8 cellular contexts compared by ENCODE assay signal in genomic region chr10:61987951-61988379, GRCh38.
DNase-seq lines count a peak whose midpoint lies in the region; ATAC-seq and TF ChIP-seq lines count a peak whose summit lies in the region.

No MANE protein-coding gene starts in this region.

- DNase-seq in CD14-positive monocyte (ENCODE audit: low spot score), result no peak
- DNase-seq in GM19238 (ENCODE audit: insufficient read length, low spot score), result peak; percentile 27
- DNase-seq in activated naive CD4-positive, alpha-beta T cell treated with anti-CD3 and anti-CD28 coated beads for 36 hours, result peak; percentile 64
- peak in 2 of 10 donors; percentile 4 to 16 for DNase-seq in naive thymus-derived CD8-positive, alpha-beta T cell
- no peak for DNase-seq in SW 1271 (lab: John Stamatoyannopoulos, UW)
- DNase-seq in ACHN, result no peak
- DNase-seq in NCI-H1092 treated with DMSO at 0.1 percent for 48 hours (lab: John Stamatoyannopoulos, UW), result no peak

- CTCF ChIA-PET in activated naive CD4-positive, alpha-beta T cell treated with anti-CD3 and anti-CD28 coated beads for 36 hours (lab: Charles Lee), result interaction anchor here (0.5 to 2.6 kb wide), 12 partner anchors 22 to 257 kb away, joined by 3 to 9 read pairs (median 4); partner anchors contain the start of gene ARID5B

- no peak for TF ChIP-seq CTCF in CD14-positive monocyte (IDR thresholded peaks at IDR 0.05)

- intact Hi-C loops in CD14-positive monocyte (cut with micrococcal nuclease), result no loop called here
- intact Hi-C loops in activated naive CD4-positive, alpha-beta T cell treated with anti-CD3 and anti-CD28 coated beads for 36 hours (cut with micrococcal nuclease), result loop anchor here (1.0 kb wide), 10 partner anchors 23 to 1281 kb away; no protein-coding TSS in a partner anchor

- POLR2A ChIA-PET in naive thymus-derived CD8-positive, alpha-beta T cell (lab: Charles Lee), result interaction anchor here (0.6 kb wide), 1 partner anchor 92 kb away, joined by 3 read pairs; no protein-coding TSS in a partner anchor

- peaks cover 37% of the 10 kb centered on the region for H3K4me1 Mint-ChIP-seq in CD14-positive monocyte
- peaks cover 89% of the 10 kb centered on the region for H3K4me1 Mint-ChIP-seq in activated naive CD4-positive, alpha-beta T cell treated with anti-CD3 and anti-CD28 coated beads for 36 hours (ENCODE audit: low read depth)
- H3K4me1 Mint-ChIP-seq in naive thymus-derived CD8-positive, alpha-beta T cell, result peaks cover 19 to 75% (median 49%) of the 10 kb centered on the region in 4 donors

- in situ Hi-C loops in ACHN (cut with HindIII; ENCODE audit: low pct_ligation_motif_present, low pct_unique_long_range_greater_than_20kb, low sequenced_read_pairs), result no loop called here

- peaks cover 5 to 10% of the 10 kb centered on the region in 2 donors for H3K36me3 Mint-ChIP-seq in CD14-positive monocyte
- peaks cover 57% of the 10 kb centered on the region for H3K36me3 Mint-ChIP-seq in activated naive CD4-positive, alpha-beta T cell treated with anti-CD3 and anti-CD28 coated beads for 36 hours (ENCODE audit: low read depth)
- peaks cover 0 to 8% (median 6%) of the 10 kb centered on the region in 3 donors for H3K36me3 Mint-ChIP-seq in naive thymus-derived CD8-positive, alpha-beta T cell

- H3K27me3 Mint-ChIP-seq in CD14-positive monocyte (ENCODE audit: low read depth in 3 of 3), result peaks cover 0 to 5% (median 0%) of the 10 kb centered on the region in 3 donors
- no peaks in the 10 kb centered on the region for H3K27me3 Mint-ChIP-seq in activated naive CD4-positive, alpha-beta T cell treated with anti-CD3 and anti-CD28 coated beads for 36 hours (ENCODE audit: low read depth)
- H3K27me3 Mint-ChIP-seq in naive thymus-derived CD8-positive, alpha-beta T cell, result no peaks in the 10 kb centered on the region

- peak overlapping the region; percentile 3 to 47 for H3K4me3 Mint-ChIP-seq in CD14-positive monocyte
- H3K4me3 Mint-ChIP-seq in activated naive CD4-positive, alpha-beta T cell treated with anti-CD3 and anti-CD28 coated beads for 36 hours, result peak overlapping the region; percentile 51
- peak overlapping the region in 6 of 10 donors; percentile 2 to 71 (median 27) for H3K4me3 Mint-ChIP-seq in naive thymus-derived CD8-positive, alpha-beta T cell

- H3K27ac Mint-ChIP-seq in CD14-positive monocyte, result peak overlapping the region; percentile 30 to 92 (median 84)
- H3K27ac Mint-ChIP-seq in activated naive CD4-positive, alpha-beta T cell treated with anti-CD3 and anti-CD28 coated beads for 36 hours, result peak overlapping the region; percentile 96
- H3K27ac Mint-ChIP-seq in naive thymus-derived CD8-positive, alpha-beta T cell, result peak overlapping the region; percentile 0 to 91 (median 48)

- peak; percentile 96 for ATAC-seq in HG03159 (IDR thresholded peaks at IDR 0.05; ENCODE audit: unreplicated experiment)
- ATAC-seq in naive thymus-derived CD8-positive, alpha-beta T cell, result peak; percentile 53 to 72

- H3K9me3 Mint-ChIP-seq in CD14-positive monocyte, result no peaks in the 10 kb centered on the region
- H3K9me3 Mint-ChIP-seq in activated naive CD4-positive, alpha-beta T cell treated with anti-CD3 and anti-CD28 coated beads for 36 hours, result no peaks in the 10 kb centered on the region
- no peaks in the 10 kb centered on the region for H3K9me3 Mint-ChIP-seq in naive thymus-derived CD8-positive, alpha-beta T cell

Comparison
In these comparisons a context has a peak if more than half of its experiments do, and no peak if none do; other contexts are left out.
1. DNase-seq: peak in GM19238 (single experiment) and activated naive CD4-positive, alpha-beta T cell treated with anti-CD3 and anti-CD28 coated beads for 36 hours (single experiment); none in CD14-positive monocyte (single experiment), SW 1271 (0 of 2), ACHN (single experiment) and NCI-H1092 treated with DMSO at 0.1 percent for 48 hours (single experiment).
2. Peak in every context shown above with its lines, with median percentiles within 50 percentile points of each other: H3K27ac Mint-ChIP-seq and H3K4me3 Mint-ChIP-seq.